1 cellular context compared by ENCODE assay signal in genomic region chr12:65903680-65904403, GRCh38.
TF ChIP-seq lines count a peak whose summit lies in the region.

No MANE protein-coding gene starts in this region.

TF ChIP-seq in HepG2, 621 proteins besides CTCF, POLR2A, EP300 and RAD21:
- TF ChIP-seq RBM22 (optimal IDR thresholded peaks at IDR 0.05; ENCODE audit: low read length): peak; percentile 54
- TF ChIP-seq AKNA (CRISPR knock-in tag; IDR thresholded peaks at IDR 0.05; ENCODE audit: borderline replicate concordance): no peak
